In the genomic region with DNA sequence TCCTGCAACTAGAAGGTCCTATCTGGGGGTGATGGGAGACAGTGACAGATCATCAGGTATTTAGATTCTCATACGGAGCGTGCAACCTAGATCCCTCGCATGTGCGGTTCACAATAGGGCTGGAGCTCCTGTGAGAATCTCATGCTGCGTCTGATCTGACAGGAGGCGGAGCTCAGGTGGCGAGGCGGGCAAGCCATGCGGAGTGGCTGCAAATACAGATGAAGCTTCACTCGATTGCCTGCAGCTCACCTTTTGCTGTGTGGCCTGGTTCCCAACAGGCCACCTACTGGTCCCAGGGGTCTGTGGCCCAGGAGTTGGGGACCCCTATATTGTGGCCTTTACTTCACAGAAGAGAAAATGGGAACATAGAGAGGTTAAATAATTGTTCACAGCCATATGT, we compare ENCODE assay signal across 18 cellular contexts.
"Had no signal": no experiment of that assay in that cellular context is flagged by ENCODE, and none has a peak within 500 bp of the region (broad histone marks: within the 10 kb centered on the region; RNA-seq: fewer than 3 reads in every experiment).

No MANE protein-coding gene starts in this region.

- H3K4me3 Mint-ChIP-seq: naive B cell, nephron had no signal

- H3K27me3 ChIP-seq: foreskin keratinocyte, right lobe of liver had no signal

- H3K36me3 ChIP-seq: heart left ventricle, neutrophil, right lobe of liver, stomach had no signal

- DNase-seq: effector memory CD4-positive, alpha-beta T cell; foreskin keratinocyte; heart left ventricle; hypothalamus; midbrain; naive B cell; psoas muscle; retina; stimulated activated naive CD4-positive, alpha-beta T cell; stomach; substantia nigra; trophoblast cell had no signal

- FAIRE-seq: islet of Langerhans, urothelium cell line had no signal

- ATAC-seq: foreskin keratinocyte, heart left ventricle, left lobe of liver, psoas muscle, right lobe of liver had no signal

- H3K27ac ChIP-seq: foreskin keratinocyte, heart left ventricle, neutrophil, psoas muscle, right lobe of liver, stomach had no signal

- H3K9me3 ChIP-seq: heart left ventricle, neutrophil, psoas muscle, right lobe of liver, stomach had no signal

- H3K4me1 Mint-ChIP-seq: naive B cell had no signal

- H3K4me1 ChIP-seq: foreskin keratinocyte, heart left ventricle, psoas muscle, right lobe of liver had no signal

- H3K36me3 Mint-ChIP-seq: naive B cell had no signal

- H3K27ac Mint-ChIP-seq: naive B cell, nephron had no signal

- H3K4me3 ChIP-seq: heart left ventricle, psoas muscle, right lobe of liver, stomach had no signal
